21 cellular contexts compared by ENCODE assay signal in genomic region chr3:190210608-190211007, GRCh38.
"Had no signal": no experiment of that assay in that cellular context is flagged by ENCODE, and none has a peak within 500 bp of the region (broad histone marks: within the 10 kb centered on the region; RNA-seq: fewer than 3 reads in every experiment).

No MANE protein-coding gene starts in this region.

- H3K4me3 Mint-ChIP-seq: activated CD4-positive, alpha-beta T cell treated with anti-CD3 and anti-CD28 coated beads, Interleukin-2, amount 10 ng/mL, durations not matched to agents 7 days and 5 days; activated CD8-positive, alpha-beta T cell treated with anti-CD3 and anti-CD28 coated beads, Interleukin-2, amount 10 ng/mL, durations not matched to agents 7 days and 5 days; activated naive CD4-positive, alpha-beta T cell treated with anti-CD3 and anti-CD28 coated beads, Interleukin-2, amount 10 ng/mL, durations not matched to agents 7 days and 5 days; activated naive CD8-positive, alpha-beta T cell treated with anti-CD3 and anti-CD28 coated beads, Interleukin-2, amount 50 U/mL, for 24 hours; mesothelial cell of epicardium; natural killer cell treated with Interleukin-12 subunit alpha and Interleukin-12 subunit beta and Interleukin-15 and Interleukin-18, amount 100 ng/mL, for 72 hours; stimulated activated naive B cell treated with anti-CD40 and anti-IgM and Interleukin-4, amounts not matched to agents 10 μg/mL and 1 μg/mL and 100 μg/mL, for 72 hours had no signal

- H3K36me3 ChIP-seq: gastrocnemius medialis, neutrophil, sigmoid colon, spleen had no signal

- H3K27ac Mint-ChIP-seq: activated CD4-positive, alpha-beta T cell treated with anti-CD3 and anti-CD28 coated beads, Interleukin-2, amount 10 ng/mL, durations not matched to agents 7 days and 5 days; activated CD8-positive, alpha-beta T cell treated with anti-CD3 and anti-CD28 coated beads, Interleukin-2, amount 10 ng/mL, durations not matched to agents 7 days and 5 days; activated naive CD4-positive, alpha-beta T cell treated with anti-CD3 and anti-CD28 coated beads, Interleukin-2, amount 10 ng/mL, durations not matched to agents 7 days and 5 days; activated naive CD8-positive, alpha-beta T cell treated with anti-CD3 and anti-CD28 coated beads, Interleukin-2, amount 50 U/mL, for 24 hours; mesothelial cell of epicardium; natural killer cell treated with Interleukin-12 subunit alpha and Interleukin-12 subunit beta and Interleukin-15 and Interleukin-18, amount 100 ng/mL, for 72 hours; stimulated activated naive B cell treated with anti-CD40 and anti-IgM and Interleukin-4, amounts not matched to agents 10 μg/mL and 1 μg/mL and 100 μg/mL, for 72 hours had no signal

- H3K9me3 Mint-ChIP-seq: activated CD4-positive, alpha-beta T cell treated with anti-CD3 and anti-CD28 coated beads, Interleukin-2, amount 10 ng/mL, durations not matched to agents 7 days and 5 days; activated naive CD4-positive, alpha-beta T cell treated with anti-CD3 and anti-CD28 coated beads, Interleukin-2, amount 10 ng/mL, durations not matched to agents 7 days and 5 days had no signal

- H3K27me3 ChIP-seq: gastrocnemius medialis, neutrophil, sigmoid colon, spleen had no signal

- H3K27me3 Mint-ChIP-seq: activated CD4-positive, alpha-beta T cell treated with anti-CD3 and anti-CD28 coated beads, Interleukin-2, amount 10 ng/mL, durations not matched to agents 7 days and 5 days; activated naive CD4-positive, alpha-beta T cell treated with anti-CD3 and anti-CD28 coated beads, Interleukin-2, amount 10 ng/mL, durations not matched to agents 7 days and 5 days; natural killer cell treated with Interleukin-12 subunit alpha and Interleukin-12 subunit beta and Interleukin-15 and Interleukin-18, amount 100 ng/mL, for 72 hours had no signal

- H3K27ac ChIP-seq: gastrocnemius medialis, neutrophil, parathyroid adenoma, sigmoid colon, spleen had no signal

- DNase-seq: activated CD4-positive, alpha-beta T cell treated with anti-CD3 and anti-CD28 coated beads, Interleukin-2, amount 10 ng/mL, durations not matched to agents 7 days and 5 days; activated CD8-positive, alpha-beta T cell treated with anti-CD3 and anti-CD28 coated beads, Interleukin-2, amount 10 ng/mL, durations not matched to agents 7 days and 5 days; activated effector memory CD4-positive, alpha-beta T cell treated with Interleukin-2 at 50 U/mL for 16 hours; activated naive CD4-positive, alpha-beta T cell treated with anti-CD3 and anti-CD28 coated beads, Interleukin-2, amount 10 ng/mL, durations not matched to agents 7 days and 5 days; activated naive CD8-positive, alpha-beta T cell treated with anti-CD3 and anti-CD28 coated beads, Interleukin-2, amount 50 U/mL, for 24 hours; activated T-cell treated with anti-CD3 and anti-CD28 coated beads, Interleukin-2, amount 50 U/mL, for 48 hours; anterior cingulate cortex; cortex of kidney; gastrocnemius medialis; head of caudate nucleus; sigmoid colon; spleen; stimulated activated naive B cell treated with anti-CD40 and anti-IgM and Interleukin-4, amounts not matched to agents 10 μg/mL and 1 μg/mL and 100 μg/mL, for 72 hours; T1000 had no signal

- H3K4me1 Mint-ChIP-seq: activated naive CD4-positive, alpha-beta T cell treated with anti-CD3 and anti-CD28 coated beads, Interleukin-2, amount 10 ng/mL, durations not matched to agents 7 days and 5 days; mesothelial cell of epicardium had no signal

- ATAC-seq: activated CD4-positive, CD25-positive, alpha-beta regulatory T cell treated with anti-CD3 and anti-CD28 coated beads, Interleukin-2, amount 50 U/mL, for 24 hours; activated CD8-positive, alpha-beta T cell treated with anti-CD3 and anti-CD28 coated beads, Interleukin-2, amount 10 ng/mL, durations not matched to agents 7 days and 5 days; activated naive CD8-positive, alpha-beta T cell treated with anti-CD3 and anti-CD28 coated beads, Interleukin-2, amount 50 U/mL, for 24 hours; gastrocnemius medialis; natural killer cell treated with Interleukin-12 subunit alpha and Interleukin-12 subunit beta and Interleukin-15 and Interleukin-18, amount 100 ng/mL, for 72 hours; stimulated activated naive B cell treated with anti-CD40 and anti-IgM and Interleukin-4, amounts not matched to agents 10 μg/mL and 1 μg/mL and 100 μg/mL, for 72 hours had no signal

- H3K4me1 ChIP-seq: gastrocnemius medialis, parathyroid adenoma, sigmoid colon, spleen had no signal

- H3K9ac ChIP-seq: parathyroid adenoma had no signal

- H3K4me3 ChIP-seq: gastrocnemius medialis, lung, sigmoid colon, spleen had no signal

- H3K9me3 ChIP-seq: gastrocnemius medialis, neutrophil, sigmoid colon had no signal

- FAIRE-seq: keratinocyte had no signal

- H3K36me3 Mint-ChIP-seq: activated naive CD4-positive, alpha-beta T cell treated with anti-CD3 and anti-CD28 coated beads, Interleukin-2, amount 10 ng/mL, durations not matched to agents 7 days and 5 days; mesothelial cell of epicardium; natural killer cell treated with Interleukin-12 subunit alpha and Interleukin-12 subunit beta and Interleukin-15 and Interleukin-18, amount 100 ng/mL, for 72 hours; stimulated activated naive B cell treated with anti-CD40 and anti-IgM and Interleukin-4, amounts not matched to agents 10 μg/mL and 1 μg/mL and 100 μg/mL, for 72 hours had no signal

- H3K79me2 ChIP-seq: parathyroid adenoma had no signal

- H2AFZ ChIP-seq: parathyroid adenoma had no signal
